ENCODE assay signal across 26 cellular contexts in the genomic region with DNA sequence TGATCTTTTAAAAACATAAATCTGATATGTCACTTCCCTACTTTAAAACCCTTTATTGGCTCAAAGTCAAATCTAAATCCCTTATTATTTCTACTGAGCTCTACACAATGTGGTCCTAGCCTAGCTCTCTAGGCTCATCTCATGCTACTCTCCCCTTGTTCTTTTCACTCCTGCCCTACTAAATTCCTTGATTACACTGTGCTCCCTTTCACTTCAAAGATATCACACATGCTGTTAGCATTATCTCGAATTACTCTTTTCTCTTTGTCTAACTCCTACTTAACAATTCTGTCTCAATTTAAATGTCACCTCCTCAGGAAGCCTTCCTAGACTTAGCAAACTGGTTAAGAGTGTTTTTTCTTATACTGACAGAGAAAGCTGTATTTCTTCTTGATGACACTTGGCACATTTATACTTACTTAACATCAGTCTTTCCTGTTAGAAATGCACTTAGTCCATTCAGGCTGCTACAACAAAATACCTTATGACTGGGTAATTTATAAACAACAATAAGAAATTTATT.
DNase-seq lines count a peak whose midpoint lies in the region; ATAC-seq, FAIRE-seq and TF ChIP-seq lines count a peak whose summit lies in the region.
"Had no signal": no experiment of that assay in that cellular context is flagged by ENCODE, and none has a peak within 500 bp of the region (broad histone marks: within the 10 kb centered on the region; RNA-seq: fewer than 3 reads in every experiment).

No MANE protein-coding gene starts in this region.

- POLR2A ChIA-PET in SK-N-SH (lab: Yijun Ruan, JAX) (no interaction called here), HepG2 (lab: Yijun Ruan, JAX) (no interaction called here)

- H3K27me3 Mint-ChIP-seq in activated T-helper 17 cell treated with anti-CD3 and anti-CD28 coated beads, Interleukin-2, amount 50 U/mL, for 72 hours, result no peaks in the 10 kb centered on the region
- H3K27me3 Mint-ChIP-seq in mesothelial cell of epicardium (ENCODE audit: low read depth), result no peaks in the 10 kb centered on the region

- CTCF ChIA-PET in SK-N-SH (lab: Yijun Ruan, JAX) (no interaction called here), HepG2 (lab: Yijun Ruan, JAX; ENCODE audit: low intra/inter-chr PET ratio, low total read pairs) (no interaction called here)

- H3K9me2 ChIP-seq in SK-N-SH, result no peaks in the 10 kb centered on the region

- DNase-seq in SK-N-SH (no peak), mesothelial cell of epicardium (ENCODE audit: low spot score in 2 of 2, unreplicated experiment in 2 of 2) (no peak), activated gamma-delta T cell treated with Interleukin-2 at 50 U/mL for 16 hours (no peak), HepG2 (ENCODE audit: low spot score) (no peak)
- DNase-seq: 8988T; C1 segment of cervical spinal cord; Calu3; CD8-positive, alpha-beta T cell; DMS153; HFFc6; KBM-7; NCI-H1092; NCI-H1436; NCI-H1930; NCI-H345; NCI-H524; NCI-H774; OCI-M1; Right ventricle myocardium superior; SW 1271 had no signal

- H3K4me3 ChIP-seq in SK-N-SH (ENCODE audit: low read depth in 2 of 2, low read length in 1 of 2) (no peak overlapping the region), HepG2 (replicated peaks in 1 of 3; ENCODE audit: insufficient read depth in 1 of 3, low read depth in 2 of 3, low read length in 3 of 3) (no peak overlapping the region)

- no peak for TF ChIP-seq POLR2A in HepG2 (IDR thresholded peaks at IDR 0.05; ENCODE audit: insufficient read depth in 1 of 2, low read depth in 2 of 2, low read length in 2 of 2)

- no peaks in the 10 kb centered on the region for H3K79me2 ChIP-seq in SK-N-SH (ENCODE audit: insufficient read depth)
- no peaks in the 10 kb centered on the region for H3K79me2 ChIP-seq in HepG2 (ENCODE audit: insufficient read depth, low read length)

- H3F3A ChIP-seq in SK-N-SH (replicated peaks; ENCODE audit: insufficient read depth), result no peaks in the 10 kb centered on the region

- H3K27ac ChIP-seq in SK-N-SH (ENCODE audit: low read depth in 2 of 2, low read length in 1 of 2) (no peak overlapping the region), HepG2 (ENCODE audit: extremely low read length, insufficient read depth, low read length) (no peak overlapping the region)

- H3K4me1 ChIP-seq in SK-N-SH (ENCODE audit: control insufficient read depth in 1 of 2, insufficient read depth in 2 of 2, low read depth in 1 of 2, low read length in 1 of 2) (no peaks in the 10 kb centered on the region; a peak in 1 of 4 replicates), HepG2 (ENCODE audit: insufficient read depth, low read length) (no peaks in the 10 kb centered on the region)

- H3K27me3 ChIP-seq in SK-N-SH (ENCODE audit: insufficient read depth), result no peaks in the 10 kb centered on the region
- H3K27me3 ChIP-seq in HepG2 (ENCODE audit: control insufficient read depth in 1 of 2, insufficient read depth in 2 of 2, low read length in 2 of 2), result no peaks in the 10 kb centered on the region

- H3K27ac Mint-ChIP-seq in activated T-helper 17 cell treated with anti-CD3 and anti-CD28 coated beads, Interleukin-2, amount 50 U/mL, for 72 hours, result peak overlapping the region; percentile 11
- peak overlapping the region; percentile 15 for H3K27ac Mint-ChIP-seq in mesothelial cell of epicardium
- H3K27ac Mint-ChIP-seq: CD8-positive, alpha-beta T cell; HFFc6 had no signal

- intact Hi-C loops in HepG2 (cut with micrococcal nuclease; ENCODE audit: unreplicated experiment), result no loop called here

- no TSS peak for BruUV-seq in HepG2 (replicated peaks; lab: Mats Ljungman, UMichigan)

- H3K9me3 Mint-ChIP-seq in activated T-helper 17 cell treated with anti-CD3 and anti-CD28 coated beads, Interleukin-2, amount 50 U/mL, for 72 hours, result no peaks in the 10 kb centered on the region
- H3K9me3 Mint-ChIP-seq in mesothelial cell of epicardium, result no peaks in the 10 kb centered on the region
- H3K9me3 Mint-ChIP-seq: CD8-positive, alpha-beta T cell; HFFc6 had no signal

- H3K9me3 ChIP-seq in SK-N-SH, result no peaks in the 10 kb centered on the region
- H3K9me3 ChIP-seq in HepG2 (ENCODE audit: low read length), result no peaks in the 10 kb centered on the region

- ATAC-seq in SK-N-SH treated with all-trans-retinoic acid at 6 μM for 48 hours, result no peak
- no peak for ATAC-seq in activated T-helper 17 cell treated with anti-CD3 and anti-CD28 coated beads, Interleukin-2, amount 50 U/mL, for 72 hours (replicated peaks)
- no peak for ATAC-seq in HepG2
- ATAC-seq in GM18909 (IDR thresholded peaks at IDR 0.05; ENCODE audit: poor library complexity, unreplicated experiment), result no peak
- ATAC-seq: CD8-positive, alpha-beta T cell had no signal

- WGBS in SK-N-SH (ENCODE audit: low lambda C conversion rate), result 96% methylated on average over 1 of the region's 1 CpG
- 79% methylated on average over 1 of the region's 1 CpG for WGBS in HepG2 (ENCODE audit: low lambda C conversion rate)

- in situ Hi-C loops in HepG2 (cut with HindIII; ENCODE audit: extremely low pct_ligation_motif_present, low pct_unique_long_range_greater_than_20kb), result no loop called here

- TF ChIP-seq CTCF in SK-N-SH (IDR thresholded peaks at IDR 0.05) (no peak), mesothelial cell of epicardium (IDR thresholded peaks at IDR 0.05; ENCODE audit: unreplicated experiment) (no peak), HepG2 (CRISPR knock-in tag; IDR thresholded peaks at IDR 0.05) (no peak)

- H3K9ac ChIP-seq in SK-N-SH (no peak overlapping the region), HepG2 (ENCODE audit: insufficient read depth, low read depth, low read length) (no peak overlapping the region)

- H2AFZ ChIP-seq in SK-N-SH (ENCODE audit: low read depth), result no peak overlapping the region
- H2AFZ ChIP-seq in HepG2 (ENCODE audit: low read length), result no peak overlapping the region

- H4K20me1 ChIP-seq in SK-N-SH (ENCODE audit: insufficient read depth) (no peaks in the 10 kb centered on the region), HepG2 (ENCODE audit: insufficient read depth, low read length) (no peaks in the 10 kb centered on the region)

- H3K4me2 ChIP-seq in SK-N-SH (no peak overlapping the region), HepG2 (ENCODE audit: low read depth, low read length) (no peak overlapping the region)

- no peak for FAIRE-seq in HepG2 (lab: Jason Lieb, UNC)
- FAIRE-seq: G401.6, GM19239, H54 had no signal

- peaks cover 57% of the 10 kb centered on the region for H3K36me3 Mint-ChIP-seq in activated T-helper 17 cell treated with anti-CD3 and anti-CD28 coated beads, Interleukin-2, amount 50 U/mL, for 72 hours (ENCODE audit: low read depth)
- peaks cover 12% of the 10 kb centered on the region for H3K36me3 Mint-ChIP-seq in mesothelial cell of epicardium

- H3K36me3 ChIP-seq in SK-N-SH (replicated peaks in 1 of 2; ENCODE audit: control insufficient read depth in 1 of 2, insufficient read depth in 2 of 2, low read length in 1 of 2) (no peaks in the 10 kb centered on the region), HepG2 (replicated peaks in 1 of 2; ENCODE audit: control insufficient read depth in 1 of 2, insufficient read depth in 2 of 2, low read length in 2 of 2) (peaks cover 6 to 11% of the 10 kb centered on the region in 2 experiments; a peak in 4 of 5 replicates)

- TF ChIP-seq RAD21 in SK-N-SH (IDR thresholded peaks at IDR 0.05; ENCODE audit: low read length) (no peak), HepG2 (CRISPR knock-in tag; IDR thresholded peaks at IDR 0.05) (no peak)

- no peaks in the 10 kb centered on the region for H3K4me1 Mint-ChIP-seq in activated T-helper 17 cell treated with anti-CD3 and anti-CD28 coated beads, Interleukin-2, amount 50 U/mL, for 72 hours
- peaks cover 10% of the 10 kb centered on the region for H3K4me1 Mint-ChIP-seq in mesothelial cell of epicardium

- no peak overlapping the region for H3K4me3 Mint-ChIP-seq in activated T-helper 17 cell treated with anti-CD3 and anti-CD28 coated beads, Interleukin-2, amount 50 U/mL, for 72 hours
- H3K4me3 Mint-ChIP-seq in mesothelial cell of epicardium, result no peak overlapping the region
- H3K4me3 Mint-ChIP-seq: CD8-positive, alpha-beta T cell; HFFc6 had no signal

- no peak for TF ChIP-seq EP300 in SK-N-SH (IDR thresholded peaks at IDR 0.05; ENCODE audit: borderline replicate concordance in 1 of 2, low read depth in 1 of 2, low read length in 1 of 2)
- no peak for TF ChIP-seq EP300 in HepG2 (IDR thresholded peaks at IDR 0.05; ENCODE audit: low read depth in 2 of 2, low read length in 2 of 2)
- TF ChIP-seq EP300 in HepG2 (CRISPR knock-in tag; IDR thresholded peaks at IDR 0.05; ENCODE audit: borderline replicate concordance), result no peak

TF ChIP-seq in SK-N-SH treated with all-trans-retinoic acid at 6 μM for 48 hours, 23 proteins besides CTCF, POLR2A, EP300 and RAD21 (continues in another document):
- TF ChIP-seq BACH2 (CRISPR knock-in tag; IDR thresholded peaks at IDR 0.05; ENCODE audit: borderline replicate concordance) (no peak), TCF4 (CRISPR knock-in tag; IDR thresholded peaks at IDR 0.05; ENCODE audit: borderline replicate concordance) (no peak), CSDC2 (CRISPR knock-in tag; IDR thresholded peaks at IDR 0.05) (no peak), ZFP3 (CRISPR knock-in tag; IDR thresholded peaks at IDR 0.05) (peak; percentile 94), OSR1 (CRISPR knock-in tag; IDR thresholded peaks at IDR 0.05) (no peak)

TF ChIP-seq in SK-N-SH, 30 proteins besides CTCF, POLR2A, EP300 and RAD21 (continues in another document):
- TF ChIP-seq FOXM1 (IDR thresholded peaks at IDR 0.05; ENCODE audit: low read depth), result no peak
- no peak for TF ChIP-seq FOSL2 (IDR thresholded peaks at IDR 0.05; ENCODE audit: borderline replicate concordance, low read depth)
- no peak for TF ChIP-seq TAF1 (IDR thresholded peaks at IDR 0.05; ENCODE audit: borderline replicate concordance, low read depth, low read length)
- TF ChIP-seq, protein P1, sequence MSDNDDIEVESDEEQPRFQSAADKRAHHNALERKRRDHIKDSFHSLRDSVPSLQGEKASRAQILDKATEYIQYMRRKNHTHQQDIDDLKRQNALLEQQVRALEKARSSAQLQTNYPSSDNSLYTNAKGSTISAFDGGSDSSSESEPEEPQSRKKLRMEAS (IDR thresholded peaks at IDR 0.05; ENCODE audit: low read depth), result no peak
- TF ChIP-seq RFX5 (IDR thresholded peaks at IDR 0.05; ENCODE audit: low read length), result no peak
- no peak for TF ChIP-seq CHD2 (IDR thresholded peaks at IDR 0.05; ENCODE audit: low read length, partially characterized antibody)
- no peak for TF ChIP-seq ELF1 (IDR thresholded peaks at IDR 0.05)

TF ChIP-seq in HepG2, 621 proteins besides CTCF, POLR2A, EP300 and RAD21 (continues in another document):
- TF ChIP-seq SP5 (CRISPR knock-in tag; IDR thresholded peaks at IDR 0.05; ENCODE audit: borderline replicate concordance, low read depth) (no peak), ZNF24 (IDR thresholded peaks at IDR 0.05) (no peak)
